Comparison of ENCODE assay signal across 9 cellular contexts in genomic region chr9:134283111-134283515, GRCh38. TPM values are rescaled to one million over a fixed set of nuclear protein-coding genes. Genes with fewer than 3 reads are reported as not detected.
DNase-seq lines count a peak whose midpoint lies in the region; ATAC-seq and TF ChIP-seq lines count a peak whose summit lies in the region.
"Had no signal": no experiment of that assay in that cellular context is flagged by ENCODE, and none has a peak within 500 bp of the region (broad histone marks: within the 10 kb centered on the region; RNA-seq: fewer than 3 reads in every experiment).

No MANE protein-coding gene starts in this region.

- peak overlapping the region; percentile 61 for H3K27ac Mint-ChIP-seq in type B pancreatic cell
- no peak overlapping the region for H3K27ac Mint-ChIP-seq in activated T-cell treated with anti-CD3 and anti-CD28 coated beads, Interleukin-2, amount 50 U/mL, for 72 hours

- no peak for TF ChIP-seq CTCF in cardiac fibroblast (IDR thresholded peaks at IDR 0.05; ENCODE audit: low read depth, low read length)
- no peak for TF ChIP-seq CTCF in left lung (IDR thresholded peaks at IDR 0.05)
- no peak for TF ChIP-seq CTCF in type B pancreatic cell (conservative IDR thresholded peaks at IDR 0.05)

- H3K4me3 Mint-ChIP-seq in type B pancreatic cell, result no peak overlapping the region
- no peak overlapping the region for H3K4me3 Mint-ChIP-seq in activated T-cell treated with anti-CD3 and anti-CD28 coated beads, Interleukin-2, amount 50 U/mL, for 72 hours
- H3K4me3 Mint-ChIP-seq in activated T-cell treated with anti-CD3 and anti-CD28 coated beads, Interleukin-2, amount 50 U/mL, for 4 hours, result no peak overlapping the region

- H3K4me1 ChIP-seq in left lung, result peaks cover 8 to 10% of the 10 kb centered on the region in 2 donors

- intact Hi-C loops in left lung (cut with DNase I), result no loop called here

- no peaks in the 10 kb centered on the region for H3K36me3 Mint-ChIP-seq in type B pancreatic cell
- no peaks in the 10 kb centered on the region for H3K36me3 Mint-ChIP-seq in activated T-cell treated with anti-CD3 and anti-CD28 coated beads, Interleukin-2, amount 50 U/mL, for 72 hours (ENCODE audit: insufficient read depth in 2 of 2)
- no peaks in the 10 kb centered on the region for H3K36me3 Mint-ChIP-seq in activated T-cell treated with anti-CD3 and anti-CD28 coated beads, Interleukin-2, amount 50 U/mL, for 4 hours (ENCODE audit: insufficient read depth)

- ATAC-seq in left lung, result peak; percentile 75
- ATAC-seq in HG03457 (IDR thresholded peaks at IDR 0.05; ENCODE audit: unreplicated experiment), result no peak
- ATAC-seq in activated T-cell treated with anti-CD3 and anti-CD28 coated beads, Interleukin-2, amount 50 U/mL, for 72 hours (replicated peaks in 1 of 2), result no peak
- no peak for ATAC-seq in activated T-cell treated with anti-CD3 and anti-CD28 coated beads, Interleukin-2, amount 50 U/mL, for 4 hours

- H3K27me3 ChIP-seq in MG63 (no peaks in the 10 kb centered on the region), left lung (peaks cover 0 to 28% of the 10 kb centered on the region in 2 donors)

- peaks cover 18% of the 10 kb centered on the region for H3K4me1 Mint-ChIP-seq in type B pancreatic cell (ENCODE audit: unreplicated experiment)
- no peaks in the 10 kb centered on the region for H3K4me1 Mint-ChIP-seq in activated T-cell treated with anti-CD3 and anti-CD28 coated beads, Interleukin-2, amount 50 U/mL, for 72 hours (ENCODE audit: low read depth)
- H3K4me1 Mint-ChIP-seq in activated T-cell treated with anti-CD3 and anti-CD28 coated beads, Interleukin-2, amount 50 U/mL, for 4 hours (ENCODE audit: low read depth), result no peaks in the 10 kb centered on the region

- H3K4me3 ChIP-seq in MG63 (no peak overlapping the region), cardiac fibroblast (replicated peaks in 1 of 2; ENCODE audit: low read depth in 2 of 2, low read length in 2 of 2) (no peak overlapping the region), left lung (no peak overlapping the region)

- H3K9me3 ChIP-seq in MG63 (peaks cover 2% of the 10 kb centered on the region; the same call in 1 of the 2 replicates), left lung (peaks cover 0 to 4% of the 10 kb centered on the region in 2 donors)

- H3K36me3 ChIP-seq in MG63 (no peaks in the 10 kb centered on the region), left lung (no peaks in the 10 kb centered on the region)

- peaks cover 7% of the 10 kb centered on the region for H3K27me3 Mint-ChIP-seq in type B pancreatic cell
- peaks cover 8% of the 10 kb centered on the region for H3K27me3 Mint-ChIP-seq in activated T-cell treated with anti-CD3 and anti-CD28 coated beads, Interleukin-2, amount 50 U/mL, for 72 hours (ENCODE audit: low read depth)
- peaks cover 13% of the 10 kb centered on the region for H3K27me3 Mint-ChIP-seq in activated T-cell treated with anti-CD3 and anti-CD28 coated beads, Interleukin-2, amount 50 U/mL, for 4 hours (ENCODE audit: low read depth)

- no peak overlapping the region for H3K27ac ChIP-seq in left lung

- DNase-seq in MG63 (peak; percentile 96), cardiac fibroblast (ENCODE audit: low read depth in 2 of 2) (peak; percentile 46 to 93), left lung (peak in 1 of 2 donors; percentile 69), type B pancreatic cell (ENCODE audit: extremely low spot score, unreplicated experiment) (no peak)
- DNase-seq in activated T-cell treated with anti-CD3 and anti-CD28 coated beads, Interleukin-2, amount 50 U/mL, for 72 hours, result no peak
- DNase-seq in activated T-cell treated with anti-CD3 and anti-CD28 coated beads, Interleukin-2, amount 50 U/mL, for 4 hours, result no peak
- DNase-seq: activated CD4-positive, alpha-beta T cell treated with anti-CD3 and anti-CD28 coated beads, Interleukin-2, amount 50 U/mL, for 4 hours; effector CD8-positive, alpha-beta T cell had no signal

- H3K9me3 Mint-ChIP-seq in type B pancreatic cell, result no peaks in the 10 kb centered on the region
- H3K9me3 Mint-ChIP-seq in activated T-cell treated with anti-CD3 and anti-CD28 coated beads, Interleukin-2, amount 50 U/mL, for 72 hours, result no peaks in the 10 kb centered on the region
- H3K9me3 Mint-ChIP-seq in activated T-cell treated with anti-CD3 and anti-CD28 coated beads, Interleukin-2, amount 50 U/mL, for 4 hours, result no peaks in the 10 kb centered on the region

RNA-seq across cellular contexts. Expression of gene RXRA, which starts 43.1 kb away (rescaled TPM):
- total RNA-seq in MG63 (2014; rRNA removed; shearing (Covaris generic); ENCODE audit: low replicate concordance), result 18.2 and 40.5 TPM in 2 replicates
- total RNA-seq in left lung, result 10 to 100 TPM; 56.7 to 79.5 TPM
- total RNA-seq in type B pancreatic cell (ENCODE audit: low replicate concordance), result 66.9 and 127 TPM in 2 replicates
- 10 to 100 TPM in 1 of 2 donors, 1 to 10 TPM in 1; 4.9 to 12.4 TPM for total RNA-seq in activated T-cell treated with anti-CD3 and anti-CD28 coated beads, Interleukin-2, amount 50 U/mL, for 72 hours
- total RNA-seq in activated T-cell treated with anti-CD3 and anti-CD28 coated beads, Interleukin-2, amount 50 U/mL, for 4 hours, result 1 to 10 TPM; 4.7 to 7.6 (median 4.7) TPM

Comparison
In these comparisons a context has a peak if more than half of its experiments do, and no peak if none do; other contexts are left out.
1. DNase-seq: peak in MG63 (single experiment) and cardiac fibroblast (2 of 2); none in type B pancreatic cell (single experiment), activated T-cell treated with anti-CD3 and anti-CD28 coated beads, Interleukin-2, amount 50 U/mL, for 72 hours (0 of 2) and activated T-cell treated with anti-CD3 and anti-CD28 coated beads, Interleukin-2, amount 50 U/mL, for 4 hours (single experiment).